ENCODE assay signal across 21 cellular contexts in the genomic region with DNA sequence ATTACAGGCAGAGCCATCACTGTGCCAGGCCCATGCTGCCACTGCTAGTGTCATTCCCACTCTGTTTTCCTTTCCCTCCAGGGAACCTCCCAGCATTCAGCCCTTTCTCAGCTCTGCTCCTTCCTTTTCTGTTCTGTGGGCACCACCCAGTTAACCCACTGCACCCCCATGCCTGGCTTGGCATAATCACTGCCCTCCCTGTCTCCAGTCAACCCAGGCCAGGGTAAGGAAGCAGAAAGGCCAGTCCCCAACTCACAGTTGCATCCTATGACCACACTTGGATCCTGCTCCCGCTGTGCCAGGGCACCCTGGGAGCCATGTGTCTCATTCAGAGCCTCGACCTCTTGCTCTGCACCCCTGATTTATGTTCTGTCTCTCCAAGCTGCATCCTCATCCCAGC. TPM values are rescaled to one million over a fixed set of nuclear protein-coding genes. Genes with fewer than 3 reads are reported as not detected.
"Had no signal": no experiment of that assay in that cellular context is flagged by ENCODE, and none has a peak within 500 bp of the region (broad histone marks: within the 10 kb centered on the region; RNA-seq: fewer than 3 reads in every experiment).

No MANE protein-coding gene starts in this region.

- H3K9me3 ChIP-seq: MG63, SJSA1 had no signal

- DNase-seq: Karpas-422, KG1, MG63, NCI-H1092 treated with DMSO at 0.1 percent for 48 hours, NCI-H1436, NCI-H187, NCI-H2029, NCI-H2081 treated with DMSO at 0.1 percent for 48 hours, NCI-H2171, NCI-H226, NCI-H446, NCI-H510A, NCI-H524 treated with DMSO at 0.1 percent for 48 hours, NCI-H69, NCI-H774, Right ventricle myocardium superior, RPMI8226, SIG-M5 had no signal

- H3K27ac ChIP-seq: SJSA1, SK-N-MC had no signal

- H3K4me3 ChIP-seq: MG63, SJSA1, SK-N-MC had no signal

- H3K27me3 ChIP-seq: MG63 had no signal

- H3K36me3 ChIP-seq: MG63, SJSA1 had no signal

- H3K4me1 ChIP-seq: SJSA1 had no signal

RNA-seq across cellular contexts. Expression of a gene that starts 32.2 kb away (rescaled TPM):
- total RNA-seq: HT-29, Right ventricle myocardium superior, SJSA1 had no signal
